In genomic region chr1:210328746-210329488, GRCh38 we compare ENCODE assay signal across 1 cellular context.
TF ChIP-seq lines count a peak whose summit lies in the region.

Gene HHAT (plus strand): TSS chr1:210328902. CDS start chr1:210348976, 20,074 bp downstream.

TF ChIP-seq in HepG2, 621 proteins besides CTCF, POLR2A, EP300 and RAD21 (continued from another document and continues in another):
- TF ChIP-seq KMT2B (CRISPR knock-in tag; IDR thresholded peaks at IDR 0.05) (peak; percentile 46; the same call in 1 of the 2 replicates), CAMTA2 (CRISPR knock-in tag; IDR thresholded peaks at IDR 0.05; ENCODE audit: borderline replicate concordance) (no peak), ZNF713 (CRISPR knock-in tag; IDR thresholded peaks at IDR 0.05) (0 out of 2 replicates have a peak, but pooled peaks have one; percentile 48), ZNF318 (CRISPR knock-in tag; IDR thresholded peaks at IDR 0.05) (0 out of 2 replicates have a peak, but pooled peaks have one; percentile 22), CCDC6 (CRISPR knock-in tag; IDR thresholded peaks at IDR 0.05) (peak; percentile 81), TFDP1 (CRISPR knock-in tag; IDR thresholded peaks at IDR 0.05; ENCODE audit: borderline replicate concordance) (peak; percentile 16; the same call in 1 of the 2 replicates), HDAC1 (CRISPR knock-in tag; IDR thresholded peaks at IDR 0.05) (peak; percentile 65), CERS6 (CRISPR knock-in tag; IDR thresholded peaks at IDR 0.05) (no peak), KLF15 (CRISPR knock-in tag; IDR thresholded peaks at IDR 0.05; ENCODE audit: borderline replicate concordance) (peak; percentile 44; the same call in 1 of the 2 replicates), ZNF546 (CRISPR knock-in tag; conservative IDR thresholded peaks at IDR 0.05) (peak; percentile 25; the same call in 1 of the 2 replicates), ZNF775 (CRISPR knock-in tag; IDR thresholded peaks at IDR 0.05; ENCODE audit: borderline replicate concordance) (no peak), RFX5 (IDR thresholded peaks at IDR 0.05; ENCODE audit: low read depth, low read length) (peak; percentile 61; the same call in 1 of the 2 replicates), ZNF788 (CRISPR knock-in tag; IDR thresholded peaks at IDR 0.05; ENCODE audit: borderline replicate concordance) (peak; percentile 31), ESRRA (CRISPR knock-in tag; IDR thresholded peaks at IDR 0.05; ENCODE audit: low read depth) (no peak), KLF16 (CRISPR knock-in tag; IDR thresholded peaks at IDR 0.05) (0 out of 4 replicates have a peak, but pooled peaks of 1 of the 2 experiments have one; percentile 35), ZNF180 (CRISPR knock-in tag; IDR thresholded peaks at IDR 0.05; ENCODE audit: borderline replicate concordance, low read depth) (no peak), MEIS1 (CRISPR knock-in tag; IDR thresholded peaks at IDR 0.05; ENCODE audit: borderline replicate concordance) (peak; percentile 72; the same call in 1 of the 2 replicates), SMAD9 (CRISPR knock-in tag; IDR thresholded peaks at IDR 0.05) (no peak), SP4 (CRISPR knock-in tag; IDR thresholded peaks at IDR 0.05) (0 out of 2 replicates have a peak, but pooled peaks have one; percentile 43), ATF7 (IDR thresholded peaks at IDR 0.05) (no peak), ATF7 (CRISPR knock-in tag; IDR thresholded peaks at IDR 0.05) (peak; percentile 60; the same call in 1 of the 2 replicates), ZBTB3 (CRISPR knock-in tag; IDR thresholded peaks at IDR 0.05; ENCODE audit: borderline replicate concordance, low read depth) (0 out of 2 replicates have a peak, but pooled peaks have one; percentile 18), ZNF816 (CRISPR knock-in tag; IDR thresholded peaks at IDR 0.05; ENCODE audit: borderline replicate concordance) (peak; percentile 84; the same call in 1 of the 2 replicates), SIN3A (IDR thresholded peaks at IDR 0.05; ENCODE audit: borderline replicate concordance, low read depth, low read length) (peak; percentile 36; the same call in 1 of the 2 replicates), ZNF761 (CRISPR knock-in tag; conservative IDR thresholded peaks at IDR 0.05) (peak; percentile 92), YEATS4 (CRISPR knock-in tag; IDR thresholded peaks at IDR 0.05; ENCODE audit: borderline replicate concordance) (peak; percentile 76; the same call in 1 of the 2 replicates), POLR2G (IDR thresholded peaks at IDR 0.05; ENCODE audit: low read depth, low read length) (peak; percentile 79), ZNF670 (CRISPR knock-in tag; IDR thresholded peaks at IDR 0.05; ENCODE audit: borderline replicate concordance) (peak; percentile 74; the same call in 1 of the 2 replicates), AFF4 (CRISPR knock-in tag; IDR thresholded peaks at IDR 0.05) (no peak), ZNF569 (CRISPR knock-in tag; IDR thresholded peaks at IDR 0.05; ENCODE audit: borderline replicate concordance) (0 out of 2 replicates have a peak, but pooled peaks have one; percentile 72), ZNF777 (CRISPR knock-in tag; IDR thresholded peaks at IDR 0.05) (0 out of 2 replicates have a peak, but pooled peaks have one; percentile 66), ZBTB4 (CRISPR knock-in tag; IDR thresholded peaks at IDR 0.05; ENCODE audit: borderline replicate concordance) (no peak), SRF (IDR thresholded peaks at IDR 0.05; ENCODE audit: low read depth, low read length) (no peak), IRF1 (CRISPR knock-in tag; IDR thresholded peaks at IDR 0.05; ENCODE audit: low read depth) (0 out of 2 replicates have a peak, but pooled peaks have one; percentile 37)
- TF ChIP-seq, protein P1, sequence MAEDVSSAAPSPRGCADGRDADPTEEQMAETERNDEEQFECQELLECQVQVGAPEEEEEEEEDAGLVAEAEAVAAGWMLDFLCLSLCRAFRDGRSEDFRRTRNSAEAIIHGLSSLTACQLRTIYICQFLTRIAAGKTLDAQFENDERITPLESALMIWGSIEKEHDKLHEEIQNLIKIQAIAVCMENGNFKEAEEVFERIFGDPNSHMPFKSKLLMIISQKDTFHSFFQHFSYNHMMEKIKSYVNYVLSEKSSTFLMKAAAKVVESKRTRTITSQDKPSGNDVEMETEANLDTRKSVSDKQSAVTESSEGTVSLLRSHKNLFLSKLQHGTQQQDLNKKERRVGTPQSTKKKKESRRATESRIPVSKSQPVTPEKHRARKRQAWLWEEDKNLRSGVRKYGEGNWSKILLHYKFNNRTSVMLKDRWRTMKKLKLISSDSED (CRISPR knock-in tag; IDR thresholded peaks at IDR 0.05): 0 out of 2 replicates have a peak, but pooled peaks have one; percentile 44
- TF ChIP-seq, protein P2, sequence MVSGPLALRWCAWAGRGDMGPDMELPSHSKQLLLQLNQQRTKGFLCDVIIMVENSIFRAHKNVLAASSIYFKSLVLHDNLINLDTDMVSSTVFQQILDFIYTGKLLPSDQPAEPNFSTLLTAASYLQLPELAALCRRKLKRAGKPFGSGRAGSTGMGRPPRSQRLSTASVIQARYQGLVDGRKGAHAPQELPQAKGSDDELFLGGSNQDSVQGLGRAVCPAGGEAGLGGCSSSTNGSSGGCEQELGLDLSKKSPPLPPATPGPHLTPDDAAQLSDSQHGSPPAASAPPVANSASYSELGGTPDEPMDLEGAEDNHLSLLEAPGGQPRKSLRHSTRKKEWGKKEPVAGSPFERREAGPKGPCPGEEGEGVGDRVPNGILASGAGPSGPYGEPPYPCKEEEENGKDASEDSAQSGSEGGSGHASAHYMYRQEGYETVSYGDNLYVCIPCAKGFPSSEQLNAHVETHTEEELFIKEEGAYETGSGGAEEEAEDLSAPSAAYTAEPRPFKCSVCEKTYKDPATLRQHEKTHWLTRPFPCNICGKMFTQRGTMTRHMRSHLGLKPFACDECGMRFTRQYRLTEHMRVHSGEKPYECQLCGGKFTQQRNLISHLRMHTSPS (CRISPR knock-in tag; IDR thresholded peaks at IDR 0.05; ENCODE audit: low read depth): 0 out of 2 replicates have a peak, but pooled peaks have one; percentile 30
